Comparison of ENCODE assay signal across 9 cellular contexts in the genomic region with DNA sequence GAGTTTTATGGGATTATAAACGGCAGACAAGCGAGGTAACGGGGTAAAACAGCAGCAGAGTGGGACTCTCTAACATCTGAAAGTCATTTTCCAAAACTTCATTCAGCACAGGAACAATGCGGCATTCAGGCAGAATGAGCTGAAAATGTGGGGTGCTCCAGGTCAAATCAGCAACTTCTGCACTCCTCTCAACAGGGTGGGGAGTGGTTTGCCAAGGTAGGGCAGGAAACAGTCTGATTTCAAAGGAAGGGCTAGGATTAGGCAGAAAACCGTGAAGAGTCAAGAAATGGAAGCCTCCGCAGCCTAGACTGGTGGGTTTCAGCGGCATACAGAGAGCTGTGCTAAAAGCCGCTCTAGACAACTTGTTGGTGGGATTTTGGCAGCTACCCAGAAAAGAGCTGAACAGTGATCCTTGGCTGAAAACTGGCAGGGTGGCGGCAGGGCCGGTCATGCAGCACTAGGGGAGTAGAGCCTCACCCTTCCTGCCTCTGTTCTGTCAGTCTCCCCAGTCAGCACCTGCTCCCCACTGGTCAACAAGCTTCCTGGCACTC.
DNase-seq lines count a peak whose midpoint lies in the region; ATAC-seq, FAIRE-seq and TF ChIP-seq lines count a peak whose summit lies in the region.
"Had no signal": no experiment of that assay in that cellular context is flagged by ENCODE, and none has a peak within 500 bp of the region (broad histone marks: within the 10 kb centered on the region; RNA-seq: fewer than 3 reads in every experiment).

No MANE protein-coding gene starts in this region.

- H3K27me3 ChIP-seq in astrocyte (ENCODE audit: insufficient read depth, low read length), result no peaks in the 10 kb centered on the region
- H3K27me3 ChIP-seq in keratinocyte (ENCODE audit: control insufficient read depth, extremely low read depth, insufficient read depth, low read length), result no peaks in the 10 kb centered on the region
- H3K27me3 ChIP-seq in spleen (replicated peaks in 1 of 7), result no peaks in the 10 kb centered on the region

- no peaks in the 10 kb centered on the region for H3K9me1 ChIP-seq in keratinocyte (ENCODE audit: control insufficient read depth, extremely low read depth, insufficient read depth, low read length)

- WGBS in spleen, 5 donors, result 15 to 36% (median 16%) methylated on average over 10 of the region's 10 CpGs

- H3K4me1 Mint-ChIP-seq in HFFc6 (ENCODE audit: low read depth) (peaks cover 50% of the 10 kb centered on the region), astrocyte (ENCODE audit: low read depth, unreplicated experiment) (peaks cover 24% of the 10 kb centered on the region)

- TF ChIP-seq POLR2A in spleen (IDR thresholded peaks at IDR 0.05), result no peak

- H3K4me3 Mint-ChIP-seq in HFFc6 (peak overlapping the region; percentile 83), astrocyte (ENCODE audit: unreplicated experiment) (no peak overlapping the region)

- H3K9me3 Mint-ChIP-seq in HFFc6, result no peaks in the 10 kb centered on the region
- no peaks in the 10 kb centered on the region for H3K9me3 Mint-ChIP-seq in astrocyte (ENCODE audit: unreplicated experiment)

- FAIRE-seq in astrocyte (lab: Jason Lieb, UNC) (no peak), keratinocyte (lab: Jason Lieb, UNC) (no peak)

- H3K27me3 Mint-ChIP-seq in HFFc6 (ENCODE audit: insufficient read depth) (peaks cover 1% of the 10 kb centered on the region; the same call in 1 of the 2 replicates), astrocyte (ENCODE audit: low read depth, unreplicated experiment) (no peaks in the 10 kb centered on the region)

- H3K36me3 ChIP-seq in astrocyte (ENCODE audit: insufficient read depth, low read length) (no peaks in the 10 kb centered on the region), keratinocyte (ENCODE audit: control insufficient read depth in 2 of 2, extremely low read depth in 1 of 2, insufficient read depth in 2 of 2, low read length in 2 of 2) (no peaks in the 10 kb centered on the region), spleen (no peaks in the 10 kb centered on the region)
- H3K36me3 ChIP-seq: neutrophil had no signal

- no peak for DNase-seq in HFFc6
- peak; percentile 57 for DNase-seq in SHP77 treated with DMSO at 0.1 percent for 48 hours (lab: John Stamatoyannopoulos, UW)
- peak; percentile 20 for DNase-seq in astrocyte (ENCODE audit: low read depth)
- no peak for DNase-seq in keratinocyte (ENCODE audit: low read depth, low spot score)
- DNase-seq in spleen, result peak; percentile 79
- no peak for DNase-seq in AG20443 (ENCODE audit: low spot score)

- no peaks in the 10 kb centered on the region for H3K36me3 Mint-ChIP-seq in HFFc6 (ENCODE audit: low read depth)
- no peaks in the 10 kb centered on the region for H3K36me3 Mint-ChIP-seq in astrocyte (ENCODE audit: low read depth, unreplicated experiment)

- H4K20me1 ChIP-seq in astrocyte (ENCODE audit: insufficient read depth, low read length) (no peaks in the 10 kb centered on the region), keratinocyte (ENCODE audit: control insufficient read depth, extremely low read depth, insufficient read depth, low read length) (no peaks in the 10 kb centered on the region)

- H3K4me2 ChIP-seq in astrocyte (ENCODE audit: low read length), result peak overlapping the region; percentile 85
- peak overlapping the region; percentile 62 for H3K4me2 ChIP-seq in keratinocyte (ENCODE audit: control insufficient read depth, extremely low read depth, insufficient read depth, low read depth, low read length)

- H3K9me3 ChIP-seq in astrocyte (ENCODE audit: insufficient read depth, low read depth, low read length) (no peaks in the 10 kb centered on the region), keratinocyte (ENCODE audit: control insufficient read depth, low read depth, low read length) (no peaks in the 10 kb centered on the region), spleen (no peaks in the 10 kb centered on the region)
- H3K9me3 ChIP-seq: neutrophil had no signal

- H3K4me1 ChIP-seq in astrocyte (ENCODE audit: insufficient read depth, low read length) (peaks cover 26% of the 10 kb centered on the region), keratinocyte (ENCODE audit: control insufficient read depth, extremely low read depth, insufficient read depth, low read length) (peaks cover 22% of the 10 kb centered on the region), spleen (peaks cover 8 to 49% (median 35%) of the 10 kb centered on the region in 6 donors)

- H3K27ac Mint-ChIP-seq in HFFc6, result peak overlapping the region; percentile 85
- H3K27ac Mint-ChIP-seq in astrocyte (ENCODE audit: unreplicated experiment), result no peak overlapping the region

- H3K27ac ChIP-seq in astrocyte (ENCODE audit: low read depth, low read length), result peak overlapping the region; percentile 17
- H3K27ac ChIP-seq in keratinocyte (ENCODE audit: control insufficient read depth, insufficient read depth, low read length), result no peak overlapping the region
- H3K27ac ChIP-seq in spleen, result peak overlapping the region in 6 of 8 donors; percentile 33 to 73 (median 54)
- H3K27ac ChIP-seq: neutrophil had no signal

- no peak for ATAC-seq in HG02885 (IDR thresholded peaks at IDR 0.05; ENCODE audit: poor library complexity, unreplicated experiment)
- ATAC-seq in HG03175 (IDR thresholded peaks at IDR 0.05; ENCODE audit: unreplicated experiment), result no peak

- TF ChIP-seq CTCF in HFFc6 (IDR thresholded peaks at IDR 0.05) (no peak), astrocyte (IDR thresholded peaks at IDR 0.05; ENCODE audit: insufficient read depth, low read depth, low read length) (no peak), keratinocyte (optimal IDR thresholded peaks at IDR 0.05 in 1 of 3, IDR thresholded peaks at IDR 0.05 in 1 of 3, conservative IDR thresholded peaks at IDR 0.05 in 1 of 3; ENCODE audit: extremely low read depth in 1 of 3, insufficient read depth in 2 of 3, low read length in 3 of 3) (no peak), spleen (IDR thresholded peaks at IDR 0.05 in 8 of 11, conservative IDR thresholded peaks at IDR 0.05 in 3 of 11) (no peak)

- dilution Hi-C loops in keratinocyte (cut with MboI; ENCODE audit: extremely low pct_ligation_motif_present, low sequenced_read_pairs), result no loop called here

- no peaks in the 10 kb centered on the region for H3K79me2 ChIP-seq in astrocyte (ENCODE audit: insufficient read depth, low read length)
- H3K79me2 ChIP-seq in keratinocyte (ENCODE audit: control insufficient read depth, insufficient read depth, low read length), result no peaks in the 10 kb centered on the region

- H3K9ac ChIP-seq in astrocyte (ENCODE audit: low read length) (peak overlapping the region; percentile 68), keratinocyte (ENCODE audit: control insufficient read depth, extremely low read depth, insufficient read depth, low read length) (no peak overlapping the region)

- H3K4me3 ChIP-seq in astrocyte (ENCODE audit: insufficient read depth, low read depth, low read length) (peak overlapping the region; percentile 52), keratinocyte (ENCODE audit: control insufficient read depth in 2 of 3, extremely low read depth in 1 of 3, insufficient read depth in 2 of 3, low read depth in 1 of 3, low read length in 3 of 3) (no peak overlapping the region), spleen (peak overlapping the region in 5 of 8 donors; percentile 12 to 51 (median 15))

- H2AFZ ChIP-seq in astrocyte (ENCODE audit: low read depth, low read length) (peak overlapping the region; percentile 81), keratinocyte (ENCODE audit: control insufficient read depth, low read length) (peak overlapping the region; percentile 32)

- intact Hi-C loops in spleen (cut with DNase I; ENCODE audit: low total_unique reads), result loop anchor here (10.0 kb wide), 2 partner anchors 154 to 454 kb away; partner anchors contain the start of gene KLF12

Comparison
In these comparisons a context has a peak if more than half of its experiments do, and no peak if none do; other contexts are left out.
1. DNase-seq: peak in SHP77 treated with DMSO at 0.1 percent for 48 hours (single experiment), astrocyte (single experiment) and spleen (single experiment); none in HFFc6 (single experiment), keratinocyte (single experiment) and AG20443 (single experiment).
2. H3K4me3 ChIP-seq: peak in astrocyte (single experiment) and spleen (5 of 8); none in keratinocyte (0 of 3).